ENCODE assay signal across 8 cellular contexts in the genomic region with DNA sequence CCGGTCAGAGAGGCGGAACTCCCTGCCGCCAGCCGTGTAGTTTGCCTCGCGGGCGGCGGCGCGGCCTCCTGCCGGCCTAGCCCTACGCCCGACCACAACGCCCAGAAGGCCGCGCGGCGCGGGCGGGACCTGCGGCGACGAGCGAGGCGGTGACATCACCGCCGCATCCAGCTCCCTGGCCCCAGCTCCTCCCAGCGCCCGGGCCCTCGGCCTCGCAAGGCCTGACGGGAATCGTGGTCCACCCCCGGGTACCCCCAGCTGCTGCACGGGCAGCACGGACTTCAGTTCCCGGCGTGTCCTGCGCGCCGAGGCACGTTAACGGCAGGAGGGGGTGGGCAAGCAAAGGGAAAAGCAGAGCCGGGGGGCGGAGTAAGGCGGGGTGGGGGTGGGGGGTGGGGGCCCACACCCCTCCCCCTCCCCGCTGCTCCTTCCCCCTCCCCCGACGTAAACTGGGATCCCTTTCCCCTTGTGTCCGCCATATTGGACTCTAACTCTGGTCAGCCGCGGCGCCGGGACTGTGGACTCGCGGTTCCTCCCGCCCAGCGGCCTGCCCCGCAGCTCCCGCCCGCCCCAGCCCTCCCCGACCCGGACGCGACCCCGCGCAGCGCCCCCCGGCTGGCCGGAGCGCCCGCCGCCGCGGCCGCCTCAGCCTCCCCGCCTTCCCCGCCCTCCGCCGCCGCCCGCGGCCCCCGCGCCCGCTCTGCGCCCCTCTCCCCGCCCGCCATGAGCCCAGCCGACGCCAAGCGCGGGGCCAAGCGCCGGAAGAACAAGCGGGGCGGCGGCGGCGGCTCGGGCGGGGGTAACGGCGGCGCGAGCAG. TPM values are rescaled to one million over a fixed set of nuclear protein-coding genes. Genes with fewer than 3 reads are reported as not detected.
DNase-seq lines count a peak whose midpoint lies in the region; ATAC-seq and TF ChIP-seq lines count a peak whose summit lies in the region.

A gene with protein sequence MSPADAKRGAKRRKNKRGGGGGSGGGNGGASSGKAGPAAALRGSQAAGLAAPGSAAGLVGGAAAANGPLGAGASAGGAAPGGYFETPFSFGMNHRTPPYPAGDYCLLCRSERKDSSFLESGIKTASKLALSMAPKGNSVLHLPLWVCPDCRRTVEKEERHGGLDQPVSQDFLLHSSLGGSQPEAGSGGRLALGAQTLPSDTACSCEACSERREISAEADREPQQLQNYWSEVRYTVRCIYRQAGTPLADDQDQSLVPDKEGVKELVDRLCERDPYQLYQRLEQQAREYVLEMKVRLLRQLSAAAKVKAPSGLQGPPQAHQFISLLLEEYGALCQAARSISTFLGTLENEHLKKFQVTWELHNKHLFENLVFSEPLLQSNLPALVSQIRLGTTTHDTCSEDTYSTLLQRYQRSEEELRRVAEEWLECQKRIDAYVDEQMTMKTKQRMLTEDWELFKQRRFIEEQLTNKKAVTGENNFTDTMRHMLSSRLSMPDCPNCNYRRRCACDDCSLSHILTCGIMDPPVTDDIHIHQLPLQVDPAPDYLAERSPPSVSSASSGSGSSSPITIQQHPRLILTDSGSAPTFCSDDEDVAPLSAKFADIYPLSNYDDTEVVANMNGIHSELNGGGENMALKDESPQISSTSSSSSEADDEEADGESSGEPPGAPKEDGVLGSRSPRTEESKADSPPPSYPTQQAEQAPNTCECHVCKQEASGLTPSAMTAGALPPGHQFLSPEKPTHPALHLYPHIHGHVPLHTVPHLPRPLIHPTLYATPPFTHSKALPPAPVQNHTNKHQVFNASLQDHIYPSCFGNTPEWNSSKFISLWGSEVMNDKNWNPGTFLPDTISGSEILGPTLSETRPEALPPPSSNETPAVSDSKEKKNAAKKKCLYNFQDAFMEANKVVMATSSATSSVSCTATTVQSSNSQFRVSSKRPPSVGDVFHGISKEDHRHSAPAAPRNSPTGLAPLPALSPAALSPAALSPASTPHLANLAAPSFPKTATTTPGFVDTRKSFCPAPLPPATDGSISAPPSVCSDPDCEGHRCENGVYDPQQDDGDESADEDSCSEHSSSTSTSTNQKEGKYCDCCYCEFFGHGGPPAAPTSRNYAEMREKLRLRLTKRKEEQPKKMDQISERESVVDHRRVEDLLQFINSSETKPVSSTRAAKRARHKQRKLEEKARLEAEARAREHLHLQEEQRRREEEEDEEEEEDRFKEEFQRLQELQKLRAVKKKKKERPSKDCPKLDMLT (N-terminal part only) (plus strand): TSS at position 455 of the 818 bp plus-strand sequence. CDS start 269 bp downstream, at position 724.

- intact Hi-C loops in vagina (cut with DNase I), result loop anchor here (5.0 kb wide), 1 partner anchor 274 kb away; a partner anchor contains a TSS

- no peaks in the 10 kb centered on the region for H3K36me3 ChIP-seq in rectal smooth muscle tissue (ENCODE audit: control insufficient read depth, insufficient read depth, low read length)
- no peaks in the 10 kb centered on the region for H3K36me3 ChIP-seq in vagina

- H3K27ac ChIP-seq in rectal smooth muscle tissue (ENCODE audit: low read depth, low read length) (peak within 1 kb of the TSS; percentile 96), vagina (peak within 1 kb of the TSS; percentile 92)

- DNase-seq in NCI-H2081 (lab: John Stamatoyannopoulos, UW), result peak; percentile 99 to 100
- DNase-seq in T-helper 9 cell, result peak; percentile 96
- DNase-seq in astrocyte of the cerebellum (ENCODE audit: low read depth), result peak; percentile 98
- peak; percentile 95 for DNase-seq in hepatic stellate cell (ENCODE audit: low spot score)
- DNase-seq in vagina (ENCODE audit: extremely low spot score in 2 of 2), result peak; percentile 99

- peaks cover 4% of the 10 kb centered on the region for H3K4me1 ChIP-seq in rectal smooth muscle tissue (ENCODE audit: control insufficient read depth, insufficient read depth, low read length)
- H3K4me1 ChIP-seq in vagina, result peaks cover 47% of the 10 kb centered on the region

- ATAC-seq in GM18517 (IDR thresholded peaks at IDR 0.05; ENCODE audit: unreplicated experiment), result peak; percentile 85
- peak; percentile 87 for ATAC-seq in HG03039 (IDR thresholded peaks at IDR 0.05; ENCODE audit: unreplicated experiment)

- H3K27me3 ChIP-seq in rectal smooth muscle tissue (ENCODE audit: control insufficient read depth, insufficient read depth, low read length) (no peaks in the 10 kb centered on the region), vagina (no peaks in the 10 kb centered on the region)

- TF ChIP-seq CTCF in astrocyte of the cerebellum (IDR thresholded peaks at IDR 0.05; ENCODE audit: low read depth, low read length, missing control alignments) (no peak), vagina (IDR thresholded peaks at IDR 0.05) (no peak)

- H3K4me3 ChIP-seq in astrocyte of the cerebellum (ENCODE audit: low read depth, low read length) (peak within 1 kb of the TSS; percentile 82), rectal smooth muscle tissue (ENCODE audit: low read length) (peak within 1 kb of the TSS; percentile 90), vagina (peak within 1 kb of the TSS; percentile 83 to 91)

- peak within 1 kb of the TSS; percentile 88 for H3K9ac ChIP-seq in rectal smooth muscle tissue (ENCODE audit: low read length)

- in situ Hi-C loops in astrocyte of the cerebellum (cut with HindIII; ENCODE audit: low sequenced_read_pairs), result no loop called here

- no peaks in the 10 kb centered on the region for H3K9me3 ChIP-seq in vagina

- TF ChIP-seq POLR2A in vagina (IDR thresholded peaks at IDR 0.05), result peak in 1 of 2 donors; percentile 51

RNA-seq across cellular contexts. Expression of the gene that starts here (rescaled TPM):
- total RNA-seq in vagina, result 31.4 TPM

Comparison
In these comparisons a context has a peak if more than half of its experiments do, and no peak if none do; other contexts are left out.
1. Peak in every context shown above with its lines: DNase-seq, ATAC-seq, H3K4me3 ChIP-seq and H3K27ac ChIP-seq.